Comparison of ENCODE assay signal across 9 cellular contexts in the genomic region with DNA sequence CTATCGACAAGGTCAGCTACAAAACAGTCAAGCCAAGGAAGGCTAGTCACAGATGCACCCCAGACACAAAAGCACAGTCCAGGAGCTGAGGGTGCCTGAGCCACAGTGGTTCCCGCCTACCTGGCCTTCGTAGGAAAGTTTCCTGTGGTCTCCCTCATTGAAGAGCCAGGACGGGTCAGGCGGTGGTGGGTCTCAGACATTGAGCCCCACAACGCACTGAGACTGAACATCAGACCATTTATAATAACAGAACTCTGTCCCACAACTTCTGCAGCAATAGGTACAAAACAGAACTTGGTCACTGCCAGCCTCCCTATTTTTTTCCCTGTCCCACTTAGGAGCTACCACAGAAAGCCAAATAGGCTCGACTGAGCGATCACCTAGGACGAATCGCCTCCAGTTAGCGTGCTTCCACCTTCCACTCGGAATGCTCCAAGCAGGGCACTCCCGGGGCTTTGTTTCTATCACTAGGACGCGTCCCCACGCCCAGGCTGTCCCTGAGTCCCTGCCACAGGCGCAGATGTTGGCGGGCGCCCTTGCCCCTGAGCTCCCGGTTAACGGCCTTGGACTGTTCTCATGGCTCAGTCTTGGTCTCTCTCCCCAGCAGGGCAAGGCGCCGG. TPM values are rescaled to one million over a fixed set of nuclear protein-coding genes. Genes with fewer than 3 reads are reported as not detected.
DNase-seq lines count a peak whose midpoint lies in the region; ATAC-seq and TF ChIP-seq lines count a peak whose summit lies in the region.
"Had no signal": no experiment of that assay in that cellular context is flagged by ENCODE, and none has a peak within 500 bp of the region (broad histone marks: within the 10 kb centered on the region; RNA-seq: fewer than 3 reads in every experiment).

No MANE protein-coding gene starts in this region.

- peak overlapping the region; percentile 77 for H3K4ac ChIP-seq in mesendoderm (ENCODE audit: low read depth, low read length)

- H3K79me1 ChIP-seq in mesendoderm (ENCODE audit: low read length), result peaks cover 20% of the 10 kb centered on the region

- H3K9me3 ChIP-seq in vagina, result no peaks in the 10 kb centered on the region

- H3K4me2 ChIP-seq in KMS-11 (no peak overlapping the region; the same call in 1 of the 2 replicates), mesendoderm (ENCODE audit: low read length) (peak overlapping the region; percentile 91)

- no peak for TF ChIP-seq CTCF in GM06990 (IDR thresholded peaks at IDR 0.05; ENCODE audit: insufficient read depth, low read length, poor library complexity, severe bottlenecking)
- TF ChIP-seq CTCF in KMS-11 (conservative IDR thresholded peaks at IDR 0.05; ENCODE audit: low read depth, low read length), result no peak
- no peak for TF ChIP-seq CTCF in vagina (IDR thresholded peaks at IDR 0.05)

- H3K4me3 ChIP-seq in GM06990 (replicated peaks; ENCODE audit: low read depth, low read length) (peak overlapping the region; percentile 96), KMS-11 (IDR thresholded peaks at IDR 0.05; ENCODE audit: insufficient read depth, low read depth, low read length) (no peak overlapping the region), mesendoderm (ENCODE audit: low read length) (peak overlapping the region; percentile 92), vagina (peak overlapping the region; percentile 64 to 69)
- H3K4me3 ChIP-seq: SK-N-MC had no signal

- H4K20me1 ChIP-seq in KMS-11 (ENCODE audit: insufficient read depth), result no peaks in the 10 kb centered on the region

- H2BK5ac ChIP-seq in mesendoderm (ENCODE audit: low read length), result peak overlapping the region; percentile 43

- no peak for TF ChIP-seq POLR2A in vagina (IDR thresholded peaks at IDR 0.05)

- DNase-seq in GM06990 (ENCODE audit: extremely low read depth, insufficient read length) (no peak), caudate nucleus (lab: John Stamatoyannopoulos, UW) (peak in 2 of 61 donors; percentile 12 to 57), mesendoderm (peak; percentile 25), vagina (ENCODE audit: extremely low spot score in 2 of 2) (no peak)

- no peaks in the 10 kb centered on the region for H3K79me2 ChIP-seq in KMS-11 (ENCODE audit: insufficient read depth, low read depth)
- H3K79me2 ChIP-seq in mesendoderm (ENCODE audit: control insufficient read depth, insufficient read depth, low read length), result peaks cover 18% of the 10 kb centered on the region

- ATAC-seq in HG03457 (IDR thresholded peaks at IDR 0.05; ENCODE audit: unreplicated experiment), result no peak
- no peak for ATAC-seq in GM19351 (IDR thresholded peaks at IDR 0.05; ENCODE audit: unreplicated experiment)
- ATAC-seq in GM19397 (IDR thresholded peaks at IDR 0.05; ENCODE audit: unreplicated experiment), result no peak

- H3K56ac ChIP-seq in mesendoderm (ENCODE audit: low read length), result peak overlapping the region; percentile 87

- no peaks in the 10 kb centered on the region for H3K27me3 ChIP-seq in GM06990 (replicated peaks; ENCODE audit: control insufficient read depth, insufficient read depth, low read length)
- H3K27me3 ChIP-seq in KMS-11 (ENCODE audit: insufficient read depth, low read depth), result no peaks in the 10 kb centered on the region
- no peaks in the 10 kb centered on the region for H3K27me3 ChIP-seq in mesendoderm (ENCODE audit: insufficient read depth, low read length, poor library complexity)
- no peaks in the 10 kb centered on the region for H3K27me3 ChIP-seq in vagina

- H2BK15ac ChIP-seq in mesendoderm (replicated peaks; ENCODE audit: low read depth), result no peak overlapping the region

- no peak overlapping the region for H2BK120ac ChIP-seq in mesendoderm (ENCODE audit: low read depth, low read length)

- H3K4me1 ChIP-seq in KMS-11 (ENCODE audit: low read depth, poor library complexity, severe bottlenecking), result no peaks in the 10 kb centered on the region
- peaks cover 9% of the 10 kb centered on the region for H3K4me1 ChIP-seq in mesendoderm (ENCODE audit: control insufficient read depth, low read depth, low read length)
- peaks cover 8% of the 10 kb centered on the region for H3K4me1 ChIP-seq in vagina

- H4K5ac ChIP-seq in mesendoderm (ENCODE audit: low read length), result peak overlapping the region; percentile 12

- no CpG with 5 or more reads among the region's 23 CpGs for WGBS in mesendoderm (ENCODE audit: extremely low coverage, insufficient coverage, low lambda C conversion rate)

- H4K8ac ChIP-seq in mesendoderm (ENCODE audit: low read depth, low read length), result peak overlapping the region; percentile 81

- peak overlapping the region; percentile 85 for H3K18ac ChIP-seq in mesendoderm (ENCODE audit: low read length)

- H2AFZ ChIP-seq in KMS-11 (ENCODE audit: low read depth), result peak overlapping the region; percentile 50; the same call in 1 of the 2 replicates

- intact Hi-C loops in vagina (cut with DNase I), result no loop called here

- no peak overlapping the region for H3K23ac ChIP-seq in mesendoderm (ENCODE audit: low read length)

- H3K9ac ChIP-seq in KMS-11 (peak overlapping the region; percentile 46; the same call in 1 of the 2 replicates), mesendoderm (ENCODE audit: low read length) (peak overlapping the region; percentile 92)

- H3K36me3 ChIP-seq in GM06990 (ENCODE audit: control insufficient read depth, insufficient read depth, low read length), result peaks cover 14% of the 10 kb centered on the region
- no peaks in the 10 kb centered on the region for H3K36me3 ChIP-seq in KMS-11 (ENCODE audit: insufficient read depth)
- peaks cover 17% of the 10 kb centered on the region for H3K36me3 ChIP-seq in mesendoderm (ENCODE audit: control insufficient read depth, insufficient read depth, low read length)
- H3K36me3 ChIP-seq in vagina, result peaks cover 0 to 33% of the 10 kb centered on the region in 2 donors

- H2AK5ac ChIP-seq in mesendoderm (ENCODE audit: low read length), result no peak overlapping the region

- H3K27ac ChIP-seq in KMS-11 (peak overlapping the region; percentile 32; the same call in 1 of the 2 replicates), caudate nucleus (ENCODE audit: low read depth, low read length) (peak overlapping the region; percentile 70), mesendoderm (ENCODE audit: low read depth, low read length) (peak overlapping the region; percentile 88), vagina (peak overlapping the region; percentile 54)
- H3K27ac ChIP-seq: SK-N-MC had no signal

RNA-seq across cellular contexts. Expression of gene ZNF544, which starts 0.6 kb away (rescaled TPM):
- 48.0 TPM for polyA plus RNA-seq in mesendoderm (2013, experiment 1 of 2)
- polyA plus RNA-seq in mesendoderm (2013, experiment 2 of 2), result 51.8 TPM
- 20.1 TPM for total RNA-seq in vagina

RNA-seq across cellular contexts. Expression of gene ZNF274, which starts 45.2 kb away (rescaled TPM):
- polyA plus RNA-seq in mesendoderm (2013, experiment 1 of 2), result 15.9 TPM
- polyA plus RNA-seq in mesendoderm (2013, experiment 2 of 2), result 15.1 TPM
- 19.6 TPM for total RNA-seq in vagina

RNA-seq across cellular contexts. Expression of gene ZNF8, which starts 50.7 kb away (rescaled TPM):
- polyA plus RNA-seq in mesendoderm (2013, experiment 1 of 2), result 5.4 TPM
- 4.9 TPM for polyA plus RNA-seq in mesendoderm (2013, experiment 2 of 2)
- 6.4 TPM for total RNA-seq in vagina

Comparison
In these comparisons a context has a peak if more than half of its experiments do, and no peak if none do; other contexts are left out.
1. H3K27ac ChIP-seq: peak in every context shown above with its lines; median percentile 88 in mesendoderm; 70 in caudate nucleus; 54 in vagina; 32 in KMS-11.